ENCODE assay signal across 12 cellular contexts in genomic region chr2:145800201-145801091, GRCh38.
A peak's percentile ranks its signal among the peaks of the same experiment; 100 is the strongest.
DNase-seq lines count a peak whose midpoint lies in the region; ATAC-seq and TF ChIP-seq lines count a peak whose summit lies in the region.
"Had no signal": no experiment of that assay in that cellular context is flagged by ENCODE, and none has a peak within 500 bp of the region (broad histone marks: within the 10 kb centered on the region; RNA-seq: fewer than 3 reads in every experiment).

No MANE protein-coding gene starts in this region.

- intact Hi-C loops in HCT116 (cut with micrococcal nuclease): no loop called here

- H3K4me3 Mint-ChIP-seq in nephron progenitor cell: no peak overlapping the region
- H3K4me3 Mint-ChIP-seq: activated CD8-positive, alpha-beta T cell treated with anti-CD3 and anti-CD28 coated beads, Interleukin-2, amount 10 ng/mL, durations not matched to agents 7 days and 5 days; activated naive CD4-positive, alpha-beta T cell treated with anti-CD3 and anti-CD28 coated beads for 36 hours; CD8-positive, alpha-beta memory T cell had no signal

- H3K9me3 Mint-ChIP-seq in nephron progenitor cell: no peaks in the 10 kb centered on the region
- H3K9me3 Mint-ChIP-seq: activated naive CD4-positive, alpha-beta T cell treated with anti-CD3 and anti-CD28 coated beads for 36 hours; CD8-positive, alpha-beta memory T cell had no signal

- H3K4me1 Mint-ChIP-seq in nephron progenitor cell: no peaks in the 10 kb centered on the region
- H3K4me1 Mint-ChIP-seq: CD8-positive, alpha-beta memory T cell had no signal

- TF ChIP-seq RAD21 in HCT116 (IDR thresholded peaks at IDR 0.05; ENCODE audit: low read depth): no peak

- H3K4me2 ChIP-seq in HCT116 (ENCODE audit: low read length) (peak overlapping the region; percentile 48), smooth muscle cell (no peak overlapping the region)

- H3K4me3 ChIP-seq in HCT116 (replicated peaks in 1 of 2; ENCODE audit: low read depth in 1 of 2, low read length in 2 of 2) (no peak overlapping the region), epithelial cell of esophagus (ENCODE audit: low read length) (no peak overlapping the region), smooth muscle cell (no peak overlapping the region)
- H3K4me3 ChIP-seq: thoracic aorta had no signal

- H3K27ac ChIP-seq in HCT116 (ENCODE audit: low read depth, low read length) (no peak overlapping the region), smooth muscle cell (ENCODE audit: low read depth) (no peak overlapping the region)
- H3K27ac ChIP-seq: HL-60, thoracic aorta had no signal

- DNase-seq in HCT116 (ENCODE audit: low read depth, low spot score): peak; percentile 48
- DNase-seq in NCI-H146 (lab: John Stamatoyannopoulos, UW): peak; percentile 91
- peak; percentile 99 for DNase-seq in epithelial cell of esophagus (ENCODE audit: low read depth)
- DNase-seq in nephron progenitor cell: no peak
- no peak for DNase-seq in HUDEP-2 (lab: John Stamatoyannopoulos, UW; ENCODE audit: unreplicated experiment in 76 of 76)
- no peak for DNase-seq in smooth muscle cell (lab: John Stamatoyannopoulos, UW; ENCODE audit: unreplicated experiment)
- DNase-seq in NCI-H1048 (lab: John Stamatoyannopoulos, UW): no peak
- DNase-seq: activated CD8-positive, alpha-beta T cell treated with anti-CD3 and anti-CD28 coated beads, Interleukin-2, amount 10 ng/mL, durations not matched to agents 7 days and 5 days; activated naive CD4-positive, alpha-beta T cell treated with anti-CD3 and anti-CD28 coated beads for 36 hours; CD8-positive, alpha-beta memory T cell had no signal

- H2AFZ ChIP-seq in HCT116 (ENCODE audit: low read depth, low read length, poor library complexity, severe bottlenecking) (no peak overlapping the region), smooth muscle cell (ENCODE audit: low read depth) (no peak overlapping the region)

- H3K9me3 ChIP-seq in HCT116 (ENCODE audit: control insufficient read depth in 1 of 2, insufficient read depth in 1 of 2, low read depth in 1 of 2, low read length in 2 of 2) (no peaks in the 10 kb centered on the region), smooth muscle cell (replicated peaks; ENCODE audit: low read depth) (no peaks in the 10 kb centered on the region)
- H3K9me3 ChIP-seq: thoracic aorta had no signal

- H3K36me3 ChIP-seq in HCT116 (ENCODE audit: control insufficient read depth in 1 of 2, insufficient read depth in 2 of 2, low read length in 2 of 2) (no peaks in the 10 kb centered on the region), smooth muscle cell (ENCODE audit: low read depth) (no peaks in the 10 kb centered on the region)
- H3K36me3 ChIP-seq: thoracic aorta had no signal

- H3K36me3 Mint-ChIP-seq in nephron progenitor cell (ENCODE audit: low read depth): no peaks in the 10 kb centered on the region
- H3K36me3 Mint-ChIP-seq: CD8-positive, alpha-beta memory T cell had no signal

- no TSS peak for BruUV-seq in HCT116 (replicated peaks; lab: Mats Ljungman, UMichigan)

- H3K9ac ChIP-seq in HCT116 (ENCODE audit: low read length) (no peak overlapping the region), smooth muscle cell (ENCODE audit: low read depth) (no peak overlapping the region)

- 0 out of 2 replicates have a peak, but pooled peaks have one; percentile 27 for ATAC-seq in HCT116
- ATAC-seq: activated CD8-positive, alpha-beta T cell treated with anti-CD3 and anti-CD28 coated beads, Interleukin-2, amount 10 ng/mL, durations not matched to agents 7 days and 5 days had no signal

- H3K27me3 Mint-ChIP-seq in nephron progenitor cell (ENCODE audit: low read depth, poor library complexity): peaks cover 4% of the 10 kb centered on the region

- RAD21 ChIA-PET in HCT116 (lab: Charles Lee; ENCODE audit: low non-redundant PET in 1 of 2, low total read pairs in 2 of 2, uncharacterized antibody in 2 of 2, unreplicated experiment in 2 of 2): no interaction called here

- POLR2A ChIA-PET in HCT116 (lab: Charles Lee): no interaction called here

- H3K27me3 ChIP-seq in HCT116 (ENCODE audit: insufficient read depth, low read length): no peaks in the 10 kb centered on the region
- H3K27me3 ChIP-seq in smooth muscle cell (ENCODE audit: low read depth): no peaks in the 10 kb centered on the region

- CTCF ChIA-PET in HCT116 (lab: Charles Lee): interaction anchor here (1.0 kb wide), 1 partner anchor 11 kb away, joined by 3 read pairs; no protein-coding TSS in a partner anchor

- peak overlapping the region; percentile 12 for H3K27ac Mint-ChIP-seq in nephron progenitor cell
- H3K27ac Mint-ChIP-seq: activated CD8-positive, alpha-beta T cell treated with anti-CD3 and anti-CD28 coated beads, Interleukin-2, amount 10 ng/mL, durations not matched to agents 7 days and 5 days; activated naive CD4-positive, alpha-beta T cell treated with anti-CD3 and anti-CD28 coated beads for 36 hours; CD8-positive, alpha-beta memory T cell had no signal

- TF ChIP-seq CTCF in HCT116 (IDR thresholded peaks at IDR 0.05 in 2 of 3, conservative IDR thresholded peaks at IDR 0.05 in 1 of 3; ENCODE audit: borderline replicate concordance in 1 of 3, insufficient read depth in 1 of 3, low read depth in 2 of 3, low read length in 2 of 3) (no peak), epithelial cell of esophagus (IDR thresholded peaks at IDR 0.05; ENCODE audit: insufficient read depth, low read depth, low read length, missing control alignments) (no peak), nephron progenitor cell (IDR thresholded peaks at IDR 0.05) (no peak), smooth muscle cell (IDR thresholded peaks at IDR 0.05; ENCODE audit: borderline replicate concordance, insufficient read depth, poor library complexity, severe bottlenecking) (no peak)

- WGBS in smooth muscle cell (ENCODE audit: low lambda C conversion rate): 84% methylated on average over 5 of the region's 5 CpGs

- TF ChIP-seq POLR2A in HCT116 (IDR thresholded peaks at IDR 0.05; ENCODE audit: borderline replicate concordance, extremely low read depth, insufficient read depth, insufficient read length): no peak

- H3K4me1 ChIP-seq in HCT116 (ENCODE audit: control insufficient read depth in 1 of 2, insufficient read depth in 2 of 2, low read length in 2 of 2) (peaks cover 3 to 23% of the 10 kb centered on the region in 2 experiments; a peak in 3 of 4 replicates), smooth muscle cell (ENCODE audit: low read depth) (no peaks in the 10 kb centered on the region)

- H3K79me2 ChIP-seq in HCT116 (ENCODE audit: insufficient read depth, low read length): no peaks in the 10 kb centered on the region
- no peaks in the 10 kb centered on the region for H3K79me2 ChIP-seq in smooth muscle cell (ENCODE audit: low read depth)

- no peaks in the 10 kb centered on the region for H3F3A ChIP-seq in smooth muscle cell (ENCODE audit: low read depth)

- H3K9me2 ChIP-seq in HCT116 (ENCODE audit: insufficient read depth): no peaks in the 10 kb centered on the region; the same call in 1 of the 2 replicates

- H4K20me1 ChIP-seq in HCT116 (ENCODE audit: insufficient read depth) (no peaks in the 10 kb centered on the region), smooth muscle cell (ENCODE audit: low read depth) (no peaks in the 10 kb centered on the region)

TF ChIP-seq in HCT116, 20 proteins besides CTCF, POLR2A, EP300 and RAD21:
- TF ChIP-seq TCF7L2 (IDR thresholded peaks at IDR 0.05; ENCODE audit: borderline replicate concordance, extremely low read depth, insufficient read depth, insufficient read length): no peak
- peak; percentile 77 for TF ChIP-seq CEBPB (IDR thresholded peaks at IDR 0.05; ENCODE audit: low read depth)
- TF ChIP-seq SP1 (IDR thresholded peaks at IDR 0.05; ENCODE audit: low read depth): peak; percentile 31; the same call in 1 of the 2 replicates

Comparison
In these comparisons a context has a peak if more than half of its experiments do, and no peak if none do; other contexts are left out.
1. DNase-seq: peak in HCT116 (single experiment), NCI-H146 (single experiment) and epithelial cell of esophagus (single experiment); none in nephron progenitor cell (single experiment), HUDEP-2 (0 of 76), smooth muscle cell (single experiment) and NCI-H1048 (single experiment).